23 cellular contexts compared by ENCODE assay signal in the genomic region with DNA sequence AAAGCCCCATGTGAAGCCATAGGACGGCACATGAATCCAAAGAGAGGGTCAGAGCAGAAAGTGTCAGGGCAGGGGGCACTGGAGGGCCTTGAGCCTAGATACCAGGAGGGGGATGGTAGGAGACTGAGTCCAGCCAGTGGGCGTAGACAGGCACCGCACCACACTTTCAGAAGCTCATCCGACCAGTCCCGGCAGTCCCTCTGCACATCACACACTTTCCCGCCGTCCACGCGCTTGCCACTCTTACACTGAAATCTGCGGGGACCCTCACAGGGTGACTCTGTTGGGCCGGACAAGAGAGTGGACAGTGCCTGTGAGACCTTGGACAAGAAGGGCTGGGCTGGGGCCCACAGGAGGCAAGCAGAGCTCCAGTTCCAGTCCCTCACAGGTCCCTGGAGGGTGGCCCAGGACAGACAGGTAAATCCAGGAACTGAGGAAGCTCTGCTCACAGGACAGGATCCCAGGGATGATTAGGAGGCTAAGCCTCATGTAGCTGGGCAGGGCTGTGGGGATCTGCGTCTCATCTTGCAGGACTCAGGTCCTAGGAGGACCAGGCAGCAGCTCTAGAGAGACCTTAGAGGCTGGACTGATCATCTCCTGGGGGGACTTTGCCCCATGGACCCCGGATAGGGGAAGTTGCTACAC. TPM values are rescaled to one million over a fixed set of nuclear protein-coding genes. Genes with fewer than 3 reads are reported as not detected.
A peak's percentile ranks its signal among the peaks of the same experiment; 100 is the strongest.
DNase-seq lines count a peak whose midpoint lies in the region; ATAC-seq, FAIRE-seq and TF ChIP-seq lines count a peak whose summit lies in the region.
"Had no signal": no experiment of that assay in that cellular context is flagged by ENCODE, and none has a peak within 500 bp of the region (broad histone marks: within the 10 kb centered on the region; RNA-seq: fewer than 3 reads in every experiment).

No MANE protein-coding gene starts in this region.

- H3K27ac Mint-ChIP-seq in MCF 10A (ENCODE audit: low read depth, unreplicated experiment) (peak overlapping the region; percentile 27), CD14-positive monocyte (peak overlapping the region in 2 of 7 donors; percentile 12 to 32)

- dilution Hi-C loops in mammary epithelial cell (cut with HindIII; ENCODE audit: low sequenced_read_pairs): no loop called here

- no peak overlapping the region for H3K4me2 ChIP-seq in mammary epithelial cell (ENCODE audit: insufficient read depth, low read depth, low read length)
- H3K4me2 ChIP-seq in K562 (ENCODE audit: insufficient read depth, low read length): no peak overlapping the region
- H3K4me2 ChIP-seq in osteoblast (ENCODE audit: insufficient read depth, low read length): no peak overlapping the region
- H3K4me2 ChIP-seq in OCI-LY7 (ENCODE audit: low read length): no peak overlapping the region
- H3K4me2 ChIP-seq: A549, PC-9 had no signal

- H3K27me3 Mint-ChIP-seq in MCF 10A (ENCODE audit: insufficient read depth, unreplicated experiment) (no peaks in the 10 kb centered on the region), CD14-positive monocyte (ENCODE audit: low read depth in 3 of 3) (no peaks in the 10 kb centered on the region)
- H3K27me3 Mint-ChIP-seq: B cell; CD4-positive, CD25-positive, alpha-beta regulatory T cell had no signal

- DNase-seq in MCF 10A (ENCODE audit: unreplicated experiment) (no peak), mammary epithelial cell (no peak), K562 (ENCODE audit: extremely low read depth in 1 of 4, low spot score in 3 of 4) (no peak), osteoblast (ENCODE audit: insufficient read length, low spot score, missing footprints) (peak; percentile 58), CD14-positive monocyte (ENCODE audit: low spot score) (no peak), OCI-LY7 (ENCODE audit: low spot score) (no peak), DMS114 treated with DMSO at 0.1 percent for 48 hours (lab: John Stamatoyannopoulos, UW; ENCODE audit: unreplicated experiment) (no peak)
- DNase-seq: CD4-positive, CD25-positive, alpha-beta regulatory T cell; DND-41; MM.1S; NCI-H1092; NCI-H1436; NCI-H187 treated with DMSO at 0.1 percent for 48 hours; NCI-H2107; NCI-H446 treated with DMSO at 0.1 percent for 48 hours; NCI-H526 treated with DMSO at 0.1 percent for 48 hours; PC-9; RPMI8226; SIG-M5 had no signal

- intact Hi-C loops in MCF 10A (cut with micrococcal nuclease) (loop anchor here (10.0 kb wide), 1 partner anchor 480 kb away; no protein-coding TSS in a partner anchor), mammary epithelial cell (cut with micrococcal nuclease) (loop anchor here (5.0 kb wide), 1 partner anchor 408 kb away; no protein-coding TSS in a partner anchor), K562 (cut with micrococcal nuclease) (no loop called here), CD14-positive monocyte (cut with micrococcal nuclease) (no loop called here), OCI-LY7 (cut with micrococcal nuclease; ENCODE audit: unreplicated experiment) (loop anchor here (5.0 kb wide), 1 partner anchor 53 kb away; a partner anchor contains a TSS)

- ATAC-seq in K562: no peak
- ATAC-seq: A549 had no signal

- H3K9me3 Mint-ChIP-seq in MCF 10A (ENCODE audit: unreplicated experiment) (no peaks in the 10 kb centered on the region), CD14-positive monocyte (no peaks in the 10 kb centered on the region)
- H3K9me3 Mint-ChIP-seq: CD4-positive, CD25-positive, alpha-beta regulatory T cell had no signal

- H2AFZ ChIP-seq in mammary epithelial cell (ENCODE audit: low read depth, low read length): no peak overlapping the region
- no peak overlapping the region for H2AFZ ChIP-seq in K562 (ENCODE audit: low read depth, low read length)
- H2AFZ ChIP-seq in osteoblast (ENCODE audit: low read length): no peak overlapping the region
- H2AFZ ChIP-seq in OCI-LY7 (ENCODE audit: low read length): no peak overlapping the region
- H2AFZ ChIP-seq: PC-9 had no signal

- H3K9me2 ChIP-seq in OCI-LY7 (ENCODE audit: insufficient read depth, low read length): no peaks in the 10 kb centered on the region

- H3K79me2 ChIP-seq in mammary epithelial cell (ENCODE audit: insufficient read depth, low read length): peaks cover 3% of the 10 kb centered on the region
- no peaks in the 10 kb centered on the region for H3K79me2 ChIP-seq in K562 (ENCODE audit: control insufficient read depth, insufficient read depth, low read length)
- no peaks in the 10 kb centered on the region for H3K79me2 ChIP-seq in osteoblast (ENCODE audit: insufficient read depth, low read length)
- H3K79me2 ChIP-seq in OCI-LY7 (ENCODE audit: insufficient read depth, low read depth, low read length): no peaks in the 10 kb centered on the region

- no peak overlapping the region for H3K9ac ChIP-seq in mammary epithelial cell (ENCODE audit: insufficient read depth, low read length)
- peak overlapping the region in 1 of 2 experiments; percentile 72; a peak in 2 of 4 replicates for H3K9ac ChIP-seq in K562 (ENCODE audit: insufficient read depth in 1 of 2, low read depth in 2 of 2, low read length in 2 of 2)

- H3K27ac ChIP-seq in mammary epithelial cell (ENCODE audit: insufficient read depth, low read depth, low read length) (no peak overlapping the region), K562 (ENCODE audit: extremely low read depth, low read depth, low read length) (no peak overlapping the region), osteoblast (ENCODE audit: low read depth, low read length) (no peak overlapping the region), OCI-LY7 (ENCODE audit: low read depth, low read length, poor library complexity, severe bottlenecking) (no peak overlapping the region)
- H3K27ac ChIP-seq: A549 had no signal

- H3K9me3 ChIP-seq in mammary epithelial cell (replicated peaks; ENCODE audit: insufficient read depth, low read length): no peaks in the 10 kb centered on the region
- H3K9me3 ChIP-seq in K562 (replicated peaks; ENCODE audit: control insufficient read depth, insufficient read depth, low read depth, low read length): no peaks in the 10 kb centered on the region
- no peaks in the 10 kb centered on the region for H3K9me3 ChIP-seq in osteoblast (ENCODE audit: low read depth, low read length)
- H3K9me3 ChIP-seq in OCI-LY7 (ENCODE audit: low read length): no peaks in the 10 kb centered on the region
- H3K9me3 ChIP-seq: A549, HAP-1 had no signal

- H3K4me3 Mint-ChIP-seq in MCF 10A (ENCODE audit: unreplicated experiment) (no peak overlapping the region), CD14-positive monocyte (no peak overlapping the region)
- H3K4me3 Mint-ChIP-seq: B cell; CD4-positive, CD25-positive, alpha-beta regulatory T cell had no signal

- H3K9me1 ChIP-seq in K562 (ENCODE audit: control insufficient read depth, insufficient read depth, low read length): peaks cover 3% of the 10 kb centered on the region

- H3K36me3 Mint-ChIP-seq in MCF 10A (ENCODE audit: insufficient read depth, unreplicated experiment) (peaks cover 4% of the 10 kb centered on the region), CD14-positive monocyte (peaks cover 50 to 81% of the 10 kb centered on the region in 2 donors)

- TF ChIP-seq CTCF in MCF 10A (IDR thresholded peaks at IDR 0.05; ENCODE audit: unreplicated experiment) (no peak), mammary epithelial cell (conservative IDR thresholded peaks at IDR 0.05 in 1 of 2, IDR thresholded peaks at IDR 0.05 in 1 of 2; ENCODE audit: extremely low read depth in 1 of 2, insufficient read depth in 1 of 2, low read depth in 1 of 2, low read length in 2 of 2) (no peak), K562 (IDR thresholded peaks at IDR 0.05 in 2 of 3, conservative IDR thresholded peaks at IDR 0.05 in 1 of 3; ENCODE audit: insufficient read depth in 2 of 3, low read depth in 1 of 3, low read length in 3 of 3) (no peak), osteoblast (IDR thresholded peaks at IDR 0.05; ENCODE audit: extremely low read depth, low read depth, low read length) (no peak), CD14-positive monocyte (IDR thresholded peaks at IDR 0.05) (no peak), OCI-LY7 (conservative IDR thresholded peaks at IDR 0.05; ENCODE audit: low read length) (no peak)

- POLR2A ChIA-PET in MCF 10A (lab: Yijun Ruan, JAX): no interaction called here
- POLR2A ChIA-PET in K562 (lab: Yijun Ruan, JAX): interaction anchor here (0.6 to 0.9 kb wide), 3 partner anchors 14 to 129 kb away, joined by 3 to 5 read pairs (median 4); no protein-coding TSS in a partner anchor
- POLR2A ChIA-PET in OCI-LY7 (lab: Charles Lee): no interaction called here

- BruUV-seq in MCF 10A (replicated peaks; lab: Mats Ljungman, UMichigan) (no TSS peak), mammary epithelial cell (replicated peaks; lab: Mats Ljungman, UMichigan) (no TSS peak), K562 (replicated peaks; lab: Mats Ljungman, UMichigan) (no TSS peak), OCI-LY7 (replicated peaks; lab: Mats Ljungman, UMichigan) (no TSS peak)

- no peak for TF ChIP-seq POLR2A in K562 (conservative IDR thresholded peaks at IDR 0.05)

- H4K20me1 ChIP-seq in mammary epithelial cell (ENCODE audit: insufficient read depth, low read length): no peaks in the 10 kb centered on the region
- H4K20me1 ChIP-seq in K562 (replicated peaks; ENCODE audit: control insufficient read depth, insufficient read depth, low read length): peaks cover 10% of the 10 kb centered on the region; the same call in 1 of the 2 replicates
- no peaks in the 10 kb centered on the region for H4K20me1 ChIP-seq in osteoblast (ENCODE audit: insufficient read depth, low read length)
- H4K20me1 ChIP-seq in OCI-LY7 (ENCODE audit: insufficient read depth, low read length): no peaks in the 10 kb centered on the region

- H3K4me1 ChIP-seq in mammary epithelial cell (ENCODE audit: insufficient read depth, low read length) (peaks cover 22% of the 10 kb centered on the region), K562 (replicated peaks in 1 of 2; ENCODE audit: control insufficient read depth in 2 of 2, insufficient read depth in 2 of 2, low read length in 2 of 2) (peaks cover 6% of the 10 kb centered on the region in 2 experiments; a peak in 2 of 5 replicates), osteoblast (ENCODE audit: insufficient read depth, low read length) (no peaks in the 10 kb centered on the region), OCI-LY7 (ENCODE audit: insufficient read depth, low read length, poor library complexity, severe bottlenecking) (no peaks in the 10 kb centered on the region)
- H3K4me1 ChIP-seq: A549, HAP-1 had no signal

- H3K36me3 ChIP-seq in mammary epithelial cell (ENCODE audit: insufficient read depth, low read length): peaks cover 16% of the 10 kb centered on the region
- peaks cover 91% of the 10 kb centered on the region for H3K36me3 ChIP-seq in K562 (ENCODE audit: control insufficient read depth, insufficient read depth, low read length)
- H3K36me3 ChIP-seq in osteoblast (ENCODE audit: insufficient read depth, low read length): no peaks in the 10 kb centered on the region
- peaks cover 88% of the 10 kb centered on the region for H3K36me3 ChIP-seq in OCI-LY7 (ENCODE audit: insufficient read depth, low read length)

- CTCF ChIA-PET in MCF 10A (lab: Yijun Ruan, JAX): interaction anchor here (0.7 to 2.3 kb wide), 6 partner anchors 9 to 118 kb away, joined by 3 to 14 read pairs (median 4); no protein-coding TSS in a partner anchor
- CTCF ChIA-PET in mammary epithelial cell (lab: Charles Lee; ENCODE audit: low non-redundant PET): no interaction called here
- CTCF ChIA-PET in K562 (lab: Yijun Ruan, JAX; ENCODE audit: low intra/inter-chr PET ratio): interaction anchor here (0.5 kb wide), 1 partner anchor 360 kb away, joined by 4 read pairs; no protein-coding TSS in a partner anchor
- CTCF ChIA-PET in OCI-LY7 (lab: Charles Lee; ENCODE audit: unreplicated experiment): no interaction called here

- H3K27me3 ChIP-seq in mammary epithelial cell (ENCODE audit: insufficient read depth, low read length) (no peaks in the 10 kb centered on the region), K562 (ENCODE audit: control insufficient read depth in 2 of 2, insufficient read depth in 2 of 2, low read length in 2 of 2) (no peaks in the 10 kb centered on the region), osteoblast (ENCODE audit: insufficient read depth, low read length) (no peaks in the 10 kb centered on the region)

- H3K4me1 Mint-ChIP-seq in MCF 10A (ENCODE audit: insufficient read depth, unreplicated experiment) (peaks cover 15% of the 10 kb centered on the region), CD14-positive monocyte (peaks cover 7% of the 10 kb centered on the region)

- WGBS in mammary epithelial cell (ENCODE audit: low coverage, missing lambda C conversion rate): 96% methylated on average over 7 of the region's 13 CpGs
- WGBS in K562 (ENCODE audit: insufficient coverage, low coverage, missing lambda C conversion rate): 93% methylated on average over 13 of the region's 13 CpGs

- no peak for FAIRE-seq in K562 (lab: Jason Lieb, UNC)
- FAIRE-seq: A549, GM12891 had no signal

- TF ChIP-seq RAD21 in K562 (CRISPR knock-in tag; conservative IDR thresholded peaks at IDR 0.05 in 1 of 2, IDR thresholded peaks at IDR 0.05 in 1 of 2): no peak

- H3K4me3 ChIP-seq in mammary epithelial cell (replicated peaks in 1 of 3; ENCODE audit: insufficient read depth in 1 of 3, low read depth in 2 of 3, low read length in 3 of 3): no peak overlapping the region
- H3K4me3 ChIP-seq in K562: no peak overlapping the region
- no peak overlapping the region for H3K4me3 ChIP-seq in osteoblast (ENCODE audit: insufficient read depth, low read length)
- H3K4me3 ChIP-seq in OCI-LY7 (ENCODE audit: low read depth, low read length, poor library complexity, severe bottlenecking): no peak overlapping the region
- H3K4me3 ChIP-seq: A549, HAP-1, PC-9 had no signal

- no peak for TF ChIP-seq EP300 in K562 (IDR thresholded peaks at IDR 0.05; ENCODE audit: low read length)

- in situ Hi-C loops in mammary epithelial cell (cut with MboI; ENCODE audit: low sequenced_read_pairs in 2 of 2): loop anchor here (5.0 kb wide), 1 partner anchor 118 kb away; no protein-coding TSS in a partner anchor
- in situ Hi-C loops in K562 (cut with MboI): loop anchor here (5.0 kb wide), 1 partner anchor 118 kb away; no protein-coding TSS in a partner anchor

RNA-seq across cellular contexts. Expression of a gene that starts 36.3 kb away (rescaled TPM):
- total RNA-seq in MCF 10A (2022) (68.2 and 70.3 TPM in 2 replicates), mammary epithelial cell (10 to 100 TPM; 15.8 to 43.8 TPM), K562 (2014; rRNA removed) (106 and 125 TPM in 2 replicates), K562 (2014; rRNA removed; fragmentation: Illumina TruSeq; extraction: Trizol) (135 and 156 TPM in 2 replicates), K562 (2015; rRNA removed; fragmentation: Illumina TruSeq; extraction: Trizol) (134 and 152 TPM in 2 replicates), K562 (2021) (110 and 113 TPM in 2 replicates), osteoblast (15.6 and 22.8 TPM in 2 replicates), OCI-LY7 (2022) (72.4 and 87.3 TPM in 2 replicates)
- polyA plus RNA-seq in mammary epithelial cell (17.8 TPM), K562 (2011; rRNA removed) (80.7 and 102 TPM in 2 replicates), K562 (2014; fragmentation: Illumina TruSeq; extraction: Trizol) (184 and 190 TPM in 2 replicates), K562 (2014; fragmentation: Nextera tagmentation; extraction: Ambion mirVana) (100 to 1,000 TPM; 132 to 342 TPM), K562 (2014; rRNA removed) (243 and 263 TPM in 2 replicates), CD14-positive monocyte (10 to 100 TPM; 69.2 to 70.8 TPM)
- polyA minus RNA-seq in mammary epithelial cell: 57.4 TPM
- total RNA-seq in K562 (2011; cell fraction: chromatin; rRNA removed; ENCODE audit: low replicate concordance): 10.5 and 25.2 TPM in 2 replicates
- total RNA-seq in K562 (2011; cell fraction: nucleolus; rRNA removed): 13.8 and 15.3 TPM in 2 replicates
- total RNA-seq in K562 (2011; cell fraction: nucleoplasm; rRNA removed): 23.0 and 35.0 TPM in 2 replicates
- 10.7 and 38.1 TPM in 2 replicates for polyA plus RNA-seq in K562 (2011; cell fraction: cytosol; rRNA removed)
- polyA plus RNA-seq in K562 (2011; cell fraction: nucleus; rRNA removed): 9.7 and 18.4 TPM in 2 replicates
- 79.1 and 298 TPM in 2 replicates for polyA plus RNA-seq in K562 (2012)
- polyA minus RNA-seq in K562 (2011; rRNA and poly(A)+ RNA removed): 71.4 and 83.4 TPM in 2 replicates
- 29.5 and 30.9 TPM in 2 replicates for polyA minus RNA-seq in K562 (2011; cell fraction: cytosol; rRNA and poly(A)+ RNA removed)
- 18.8 and 38.3 TPM in 2 replicates for polyA minus RNA-seq in K562 (2011; cell fraction: nucleus; rRNA and poly(A)+ RNA removed)
- 93.0 and 98.3 TPM in 2 replicates for total RNA-seq in OCI-LY7 (2014; rRNA removed; shearing (Covaris generic))

RNA-seq across cellular contexts. Expression of a gene that starts 53.2 kb away (rescaled TPM):
- total RNA-seq in MCF 10A (2022) (21.5 and 21.8 TPM in 2 replicates), mammary epithelial cell (10 to 100 TPM; 18.5 to 50.1 TPM), K562 (2014; rRNA removed) (24.2 and 27.6 TPM in 2 replicates), K562 (2014; rRNA removed; fragmentation: Illumina TruSeq; extraction: Trizol) (27.5 and 29.1 TPM in 2 replicates), K562 (2015; rRNA removed; fragmentation: Illumina TruSeq; extraction: Trizol) (35.3 and 35.9 TPM in 2 replicates), K562 (2021) (34.3 and 42.7 TPM in 2 replicates), osteoblast (8.3 and 11.2 TPM in 2 replicates), OCI-LY7 (2022) (67.5 and 70.0 TPM in 2 replicates)
- polyA plus RNA-seq in mammary epithelial cell (68.6 TPM), K562 (2011; rRNA removed) (56.1 and 81.1 TPM in 2 replicates), K562 (2014; fragmentation: Illumina TruSeq; extraction: Trizol) (41.4 and 44.4 TPM in 2 replicates), K562 (2014; fragmentation: Nextera tagmentation; extraction: Ambion mirVana) (1 to 10 TPM; 7.1 to 8.8 TPM), K562 (2014; rRNA removed) (31.3 and 35.3 TPM in 2 replicates), CD14-positive monocyte (under 1 TPM; 0.76 to 0.95 TPM)
- 212 TPM for polyA minus RNA-seq in mammary epithelial cell
- total RNA-seq in K562 (2011; cell fraction: chromatin; rRNA removed; ENCODE audit: low replicate concordance): 204 and 345 TPM in 2 replicates
- total RNA-seq in K562 (2011; cell fraction: nucleolus; rRNA removed): 194 and 216 TPM in 2 replicates
- 168 and 198 TPM in 2 replicates for total RNA-seq in K562 (2011; cell fraction: nucleoplasm; rRNA removed)
- 51.8 and 56.8 TPM in 2 replicates for polyA plus RNA-seq in K562 (2011; cell fraction: cytosol; rRNA removed)
- 300 and 376 TPM in 2 replicates for polyA plus RNA-seq in K562 (2011; cell fraction: nucleus; rRNA removed)
- polyA plus RNA-seq in K562 (2012): 19.3 and 23.5 TPM in 2 replicates
- polyA minus RNA-seq in K562 (2011; rRNA and poly(A)+ RNA removed): 90.5 and 95.8 TPM in 2 replicates
- polyA minus RNA-seq in K562 (2011; cell fraction: cytosol; rRNA and poly(A)+ RNA removed): 33.8 and 37.6 TPM in 2 replicates
- 90.9 and 98.3 TPM in 2 replicates for polyA minus RNA-seq in K562 (2011; cell fraction: nucleus; rRNA and poly(A)+ RNA removed)
- 57.5 and 65.6 TPM in 2 replicates for total RNA-seq in OCI-LY7 (2014; rRNA removed; shearing (Covaris generic))

RNA-seq across cellular contexts. Expression of a gene that starts 54.2 kb away (rescaled TPM):
- total RNA-seq in MCF 10A (2022): 37.2 and 45.0 TPM in 2 replicates
- 10 to 100 TPM; 24.8 to 30.2 TPM for total RNA-seq in mammary epithelial cell
- 38.6 TPM for polyA plus RNA-seq in mammary epithelial cell
- 2.4 TPM for polyA minus RNA-seq in mammary epithelial cell
- 115 and 117 TPM in 2 replicates for total RNA-seq in K562 (2011; cell fraction: chromatin; rRNA removed; ENCODE audit: low replicate concordance)
- 97.5 and 125 TPM in 2 replicates for total RNA-seq in K562 (2011; cell fraction: nucleolus; rRNA removed)
- 131 and 159 TPM in 2 replicates for total RNA-seq in K562 (2011; cell fraction: nucleoplasm; rRNA removed)
- total RNA-seq in K562 (2014; rRNA removed): 55.4 and 65.5 TPM in 2 replicates
- total RNA-seq in K562 (2014; rRNA removed; fragmentation: Illumina TruSeq; extraction: Trizol): 58.2 and 65.8 TPM in 2 replicates
- total RNA-seq in K562 (2015; rRNA removed; fragmentation: Illumina TruSeq; extraction: Trizol): 61.8 and 66.8 TPM in 2 replicates
- total RNA-seq in K562 (2021): 52.6 and 55.7 TPM in 2 replicates
- 105 and 109 TPM in 2 replicates for polyA plus RNA-seq in K562 (2011; rRNA removed)
- polyA plus RNA-seq in K562 (2011; cell fraction: cytosol; rRNA removed): 54.1 and 73.4 TPM in 2 replicates
- polyA plus RNA-seq in K562 (2011; cell fraction: nucleus; rRNA removed): 152 and 181 TPM in 2 replicates
- 68.4 and 82.2 TPM in 2 replicates for polyA plus RNA-seq in K562 (2012)
- polyA plus RNA-seq in K562 (2014; fragmentation: Illumina TruSeq; extraction: Trizol): 65.5 and 80.0 TPM in 2 replicates
- 100 to 1,000 TPM in 1 of 2 experiments, 10 to 100 TPM in 1; 97.4 to 111 TPM for polyA plus RNA-seq in K562 (2014; fragmentation: Nextera tagmentation; extraction: Ambion mirVana)
- 85.3 and 86.9 TPM in 2 replicates for polyA plus RNA-seq in K562 (2014; rRNA removed)
- polyA minus RNA-seq in K562 (2011; rRNA and poly(A)+ RNA removed): 41.9 and 56.1 TPM in 2 replicates
- 14.5 and 18.0 TPM in 2 replicates for polyA minus RNA-seq in K562 (2011; cell fraction: cytosol; rRNA and poly(A)+ RNA removed)
- 71.4 and 143 TPM in 2 replicates for polyA minus RNA-seq in K562 (2011; cell fraction: nucleus; rRNA and poly(A)+ RNA removed)
- 63.7 and 65.4 TPM in 2 replicates for total RNA-seq in osteoblast
- polyA plus RNA-seq in CD14-positive monocyte: 10 to 100 TPM; 58.2 to 62.2 TPM
- 51.4 and 67.3 TPM in 2 replicates for total RNA-seq in OCI-LY7 (2014; rRNA removed; shearing (Covaris generic))
- 44.6 and 46.7 TPM in 2 replicates for total RNA-seq in OCI-LY7 (2022)

Comparison
In these comparisons a context has a peak if more than half of its experiments do, and no peak if none do; other contexts are left out.
1. CTCF ChIA-PET loops: an anchor here in MCF 10A (0.7 to 2.3 kb wide) and K562 (0.5 kb wide); none called in mammary epithelial cell and OCI-LY7.
2. intact Hi-C loops: an anchor here in MCF 10A (10.0 kb wide), mammary epithelial cell (5.0 kb wide) and OCI-LY7 (5.0 kb wide); none called in K562 and CD14-positive monocyte.